In genomic region chr19:38921420-38922274, GRCh38 we compare ENCODE assay signal across 1 cellular context.
TF ChIP-seq lines count a peak whose summit lies in the region.

No MANE protein-coding gene starts in this region.

TF ChIP-seq in GM12878, 131 proteins besides CTCF, POLR2A, EP300 and RAD21:
- no peak for TF ChIP-seq PML (IDR thresholded peaks at IDR 0.05; ENCODE audit: low read length)
- no peak for TF ChIP-seq SMAD5 (IDR thresholded peaks at IDR 0.05; ENCODE audit: low read depth)
- TF ChIP-seq, protein P1, sequence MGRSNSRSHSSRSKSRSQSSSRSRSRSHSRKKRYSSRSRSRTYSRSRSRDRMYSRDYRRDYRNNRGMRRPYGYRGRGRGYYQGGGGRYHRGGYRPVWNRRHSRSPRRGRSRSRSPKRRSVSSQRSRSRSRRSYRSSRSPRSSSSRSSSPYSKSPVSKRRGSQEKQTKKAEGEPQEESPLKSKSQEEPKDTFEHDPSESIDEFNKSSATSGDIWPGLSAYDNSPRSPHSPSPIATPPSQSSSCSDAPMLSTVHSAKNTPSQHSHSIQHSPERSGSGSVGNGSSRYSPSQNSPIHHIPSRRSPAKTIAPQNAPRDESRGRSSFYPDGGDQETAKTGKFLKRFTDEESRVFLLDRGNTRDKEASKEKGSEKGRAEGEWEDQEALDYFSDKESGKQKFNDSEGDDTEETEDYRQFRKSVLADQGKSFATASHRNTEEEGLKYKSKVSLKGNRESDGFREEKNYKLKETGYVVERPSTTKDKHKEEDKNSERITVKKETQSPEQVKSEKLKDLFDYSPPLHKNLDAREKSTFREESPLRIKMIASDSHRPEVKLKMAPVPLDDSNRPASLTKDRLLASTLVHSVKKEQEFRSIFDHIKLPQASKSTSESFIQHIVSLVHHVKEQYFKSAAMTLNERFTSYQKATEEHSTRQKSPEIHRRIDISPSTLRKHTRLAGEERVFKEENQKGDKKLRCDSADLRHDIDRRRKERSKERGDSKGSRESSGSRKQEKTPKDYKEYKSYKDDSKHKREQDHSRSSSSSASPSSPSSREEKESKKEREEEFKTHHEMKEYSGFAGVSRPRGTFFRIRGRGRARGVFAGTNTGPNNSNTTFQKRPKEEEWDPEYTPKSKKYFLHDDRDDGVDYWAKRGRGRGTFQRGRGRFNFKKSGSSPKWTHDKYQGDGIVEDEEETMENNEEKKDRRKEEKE (IDR thresholded peaks at IDR 0.05) = no peak
- TF ChIP-seq NR2C2 (IDR thresholded peaks at IDR 0.05; ENCODE audit: borderline replicate concordance, control insufficient read depth, insufficient read length, low read depth) = no peak
- TF ChIP-seq TCF12 (IDR thresholded peaks at IDR 0.05; ENCODE audit: low read depth, low read length) = no peak
- TF ChIP-seq ZNF687 (IDR thresholded peaks at IDR 0.05) = no peak
- TF ChIP-seq EZH2 (IDR thresholded peaks at IDR 0.05; ENCODE audit: borderline replicate concordance, control insufficient read depth, low read depth, low read length) = no peak
- TF ChIP-seq SUPT20H (IDR thresholded peaks at IDR 0.05; ENCODE audit: borderline replicate concordance, control insufficient read depth, low read depth, low read length) = no peak
- TF ChIP-seq ZBED1 (IDR thresholded peaks at IDR 0.05; ENCODE audit: borderline replicate concordance) = no peak
- no peak for TF ChIP-seq KAT2A (conservative IDR thresholded peaks at IDR 0.05; ENCODE audit: control insufficient read depth, low read depth, low read length)
- no peak for TF ChIP-seq NR2C1 (IDR thresholded peaks at IDR 0.05)
- no peak for TF ChIP-seq HDGF (IDR thresholded peaks at IDR 0.05)
- TF ChIP-seq CREB1 (IDR thresholded peaks at IDR 0.05; ENCODE audit: low read depth) = no peak
- no peak for TF ChIP-seq E4F1 (IDR thresholded peaks at IDR 0.05; ENCODE audit: borderline replicate concordance, partially characterized antibody)
- TF ChIP-seq ZZZ3 (IDR thresholded peaks at IDR 0.05; ENCODE audit: control insufficient read depth, insufficient read length, low read depth) = no peak
- TF ChIP-seq RELA (IDR thresholded peaks at IDR 0.05; ENCODE audit: borderline replicate concordance, partially characterized antibody) = no peak
- no peak for TF ChIP-seq BACH1 (IDR thresholded peaks at IDR 0.05; ENCODE audit: borderline replicate concordance)
- no peak for TF ChIP-seq BMI1 (IDR thresholded peaks at IDR 0.05; ENCODE audit: borderline replicate concordance)
- no peak for TF ChIP-seq HDAC2 (IDR thresholded peaks at IDR 0.05)
TF ChIP-seq in GM12878: peak in this region for 0.
